Comparison of ENCODE assay signal across 8 cellular contexts in genomic region chr1:201889092-201889968, GRCh38. TPM values are rescaled to one million over a fixed set of nuclear protein-coding genes. Genes with fewer than 3 reads are reported as not detected.
DNase-seq lines count a peak whose midpoint lies in the region; ATAC-seq and TF ChIP-seq lines count a peak whose summit lies in the region.

No MANE protein-coding gene starts in this region.

- TF ChIP-seq POLR2A in GM18505 (IDR thresholded peaks at IDR 0.05; ENCODE audit: borderline replicate concordance, extremely low read depth, insufficient read depth, insufficient read length): no peak

- H3K36me3 ChIP-seq in rectal smooth muscle tissue (ENCODE audit: control insufficient read depth, insufficient read depth, low read length): no peaks in the 10 kb centered on the region

- peak overlapping the region; percentile 66; the same call in 1 of the 2 replicates for H3K27ac ChIP-seq in VCaP
- H3K27ac ChIP-seq in rectal smooth muscle tissue (ENCODE audit: low read depth, low read length): no peak overlapping the region

- no peaks in the 10 kb centered on the region for H3K27me3 ChIP-seq in rectal smooth muscle tissue (ENCODE audit: control insufficient read depth, insufficient read depth, low read length)

- H3K4me1 ChIP-seq in rectal smooth muscle tissue (ENCODE audit: control insufficient read depth, insufficient read depth, low read length): peaks cover 4% of the 10 kb centered on the region

- peak overlapping the region; percentile 80 for H3K4me3 ChIP-seq in fibroblast of the aortic adventitia (ENCODE audit: low read depth, low read length)
- peak overlapping the region; percentile 70 for H3K4me3 ChIP-seq in rectal smooth muscle tissue (ENCODE audit: low read length)

- no peak overlapping the region for H3K9ac ChIP-seq in rectal smooth muscle tissue (ENCODE audit: low read length)

- peak; percentile 35 for DNase-seq in EH (ENCODE audit: low read depth)
- DNase-seq in fibroblast of the aortic adventitia (ENCODE audit: low read depth): no peak
- DNase-seq in T-helper 9 cell: no peak
- DNase-seq in cortex of kidney (lab: John Stamatoyannopoulos, UW): no peak

- TF ChIP-seq CTCF in VCaP (conservative IDR thresholded peaks at IDR 0.05): no peak
- no peak for TF ChIP-seq CTCF in fibroblast of the aortic adventitia (IDR thresholded peaks at IDR 0.05; ENCODE audit: insufficient read depth, low read length)

- no peak for ATAC-seq in GM18505 (IDR thresholded peaks at IDR 0.05; ENCODE audit: unreplicated experiment)
- ATAC-seq in GM21381 (IDR thresholded peaks at IDR 0.05; ENCODE audit: unreplicated experiment): no peak

RNA-seq across cellular contexts. Expression of gene SHISA4, which starts 0.6 kb away (rescaled TPM):
- total RNA-seq in fibroblast of the aortic adventitia (ENCODE audit: low replicate concordance): 19.4 and 20.9 TPM in 2 replicates

RNA-seq across cellular contexts. Expression of gene LMOD1, which starts 57.0 kb away (rescaled TPM):
- 14.5 and 22.3 TPM in 2 replicates for total RNA-seq in fibroblast of the aortic adventitia (ENCODE audit: low replicate concordance)
